ENCODE assay signal across 18 cellular contexts in genomic region chr15:31463521-31464102, GRCh38.
DNase-seq lines count a peak whose midpoint lies in the region; ATAC-seq and TF ChIP-seq lines count a peak whose summit lies in the region.
"Had no signal": no experiment of that assay in that cellular context is flagged by ENCODE, and none has a peak within 500 bp of the region (broad histone marks: within the 10 kb centered on the region; RNA-seq: fewer than 3 reads in every experiment).

No MANE protein-coding gene starts in this region.

- TF ChIP-seq CTCF in Peyer's patch (IDR thresholded peaks at IDR 0.05) = no peak
- no peak for TF ChIP-seq CTCF in lower leg skin (IDR thresholded peaks at IDR 0.05)
- no peak for TF ChIP-seq CTCF in suprapubic skin (IDR thresholded peaks at IDR 0.05)

- no peaks in the 10 kb centered on the region for H3K36me3 Mint-ChIP-seq in activated T-cell treated with anti-CD3 and anti-CD28 coated beads, Interleukin-2, amount 50 U/mL, for 24 hours (ENCODE audit: low read depth)
- H3K36me3 Mint-ChIP-seq in activated T-cell treated with anti-CD3 and anti-CD28 coated beads, Interleukin-2, amount 50 U/mL, for 4 hours (ENCODE audit: insufficient read depth) = no peaks in the 10 kb centered on the region
- H3K36me3 Mint-ChIP-seq in T-cell = no peaks in the 10 kb centered on the region

- 53 to 55% methylated on average over 8 of the region's 8 CpGs for WGBS in lower leg skin, 2 donors
- 60% methylated on average over 8 of the region's 8 CpGs for WGBS in suprapubic skin

- H3K4me1 ChIP-seq in Peyer's patch (peaks cover 0 to 20% (median 4%) of the 10 kb centered on the region in 4 donors), suprapubic skin (peaks cover 55% of the 10 kb centered on the region)

- no peaks in the 10 kb centered on the region for H3K27me3 Mint-ChIP-seq in activated T-cell treated with anti-CD3 and anti-CD28 coated beads, Interleukin-2, amount 50 U/mL, for 24 hours
- no peaks in the 10 kb centered on the region for H3K27me3 Mint-ChIP-seq in activated T-cell treated with anti-CD3 and anti-CD28 coated beads, Interleukin-2, amount 50 U/mL, for 4 hours (ENCODE audit: low read depth)
- H3K27me3 Mint-ChIP-seq in T-cell = no peaks in the 10 kb centered on the region
- H3K27me3 Mint-ChIP-seq: CD4-positive, alpha-beta T cell had no signal

- H3K27me3 ChIP-seq in Peyer's patch = no peaks in the 10 kb centered on the region
- H3K27me3 ChIP-seq in suprapubic skin = no peaks in the 10 kb centered on the region

- CTCF ChIA-PET in T-cell (lab: Charles Lee) = no interaction called here

- H3K36me3 ChIP-seq in Peyer's patch (no peaks in the 10 kb centered on the region), suprapubic skin (no peaks in the 10 kb centered on the region)

- peak overlapping the region in 3 of 4 donors; percentile 73 to 94 (median 92) for H3K27ac ChIP-seq in Peyer's patch
- no peak overlapping the region for H3K27ac ChIP-seq in suprapubic skin

- H3K4me1 Mint-ChIP-seq in activated T-cell treated with anti-CD3 and anti-CD28 coated beads, Interleukin-2, amount 50 U/mL, for 24 hours (ENCODE audit: low read depth) = peaks cover 27% of the 10 kb centered on the region
- peaks cover 17% of the 10 kb centered on the region for H3K4me1 Mint-ChIP-seq in activated T-cell treated with anti-CD3 and anti-CD28 coated beads, Interleukin-2, amount 50 U/mL, for 4 hours (ENCODE audit: low read depth)
- H3K4me1 Mint-ChIP-seq in T-cell = peaks cover 10 to 20% (median 11%) of the 10 kb centered on the region in 3 donors
- H3K4me1 Mint-ChIP-seq: GM23338 had no signal

- DNase-seq in activated T-cell treated with anti-CD3 and anti-CD28 coated beads, Interleukin-2, amount 50 U/mL, for 24 hours = peak; percentile 24
- no peak for DNase-seq in activated T-cell treated with anti-CD3 and anti-CD28 coated beads, Interleukin-2, amount 50 U/mL, for 4 hours
- DNase-seq in Peyer's patch = peak in 1 of 3 donors; percentile 43
- DNase-seq in lower leg skin (ENCODE audit: low spot score in 2 of 2) = peak; percentile 9 to 76
- peak; percentile 4 to 24 for DNase-seq in suprapubic skin (ENCODE audit: low spot score in 2 of 2)
- DNase-seq in T-cell = no peak
- DNase-seq: CD4-positive, alpha-beta T cell; DND-41; GF-D8; NCI-H1048; NCI-H2107; NCI-H345; SHP77 had no signal

- TF ChIP-seq EP300 in suprapubic skin (IDR thresholded peaks at IDR 0.05) = no peak

- TF ChIP-seq POLR2A in Peyer's patch (IDR thresholded peaks at IDR 0.05) (no peak), lower leg skin (IDR thresholded peaks at IDR 0.05) (no peak), suprapubic skin (IDR thresholded peaks at IDR 0.05) (no peak)

- H3K27ac Mint-ChIP-seq in activated T-cell treated with anti-CD3 and anti-CD28 coated beads, Interleukin-2, amount 50 U/mL, for 24 hours = no peak overlapping the region
- H3K27ac Mint-ChIP-seq in T-cell = no peak overlapping the region
- H3K27ac Mint-ChIP-seq: CD4-positive, alpha-beta T cell; GM23338 had no signal

- intact Hi-C loops in lower leg skin (cut with DNase I; ENCODE audit: low total_unique reads) = no loop called here

- H3K9me3 ChIP-seq in Peyer's patch (no peaks in the 10 kb centered on the region), suprapubic skin (no peaks in the 10 kb centered on the region)

- H3K9me3 Mint-ChIP-seq in activated T-cell treated with anti-CD3 and anti-CD28 coated beads, Interleukin-2, amount 50 U/mL, for 24 hours = no peaks in the 10 kb centered on the region
- no peaks in the 10 kb centered on the region for H3K9me3 Mint-ChIP-seq in activated T-cell treated with anti-CD3 and anti-CD28 coated beads, Interleukin-2, amount 50 U/mL, for 4 hours
- H3K9me3 Mint-ChIP-seq in T-cell = no peaks in the 10 kb centered on the region
- H3K9me3 Mint-ChIP-seq: CD4-positive, alpha-beta T cell; GM23338 had no signal

- H3K4me3 ChIP-seq in Peyer's patch = no peak overlapping the region
- no peak overlapping the region for H3K4me3 ChIP-seq in lower leg skin (ENCODE audit: low read depth, poor library complexity, severe bottlenecking)
- H3K4me3 ChIP-seq in suprapubic skin = no peak overlapping the region
- H3K4me3 ChIP-seq: GM23338, K562 had no signal

- POLR2A ChIA-PET in T-cell (lab: Charles Lee) = interaction anchor here in 1 of 2 donors (0.6 kb wide), 1 partner anchor 219 kb away, joined by 3 read pairs; no protein-coding TSS in a partner anchor

- no peak overlapping the region for H3K4me3 Mint-ChIP-seq in activated T-cell treated with anti-CD3 and anti-CD28 coated beads, Interleukin-2, amount 50 U/mL, for 24 hours
- H3K4me3 Mint-ChIP-seq in activated T-cell treated with anti-CD3 and anti-CD28 coated beads, Interleukin-2, amount 50 U/mL, for 4 hours = no peak overlapping the region
- no peak overlapping the region for H3K4me3 Mint-ChIP-seq in T-cell
- H3K4me3 Mint-ChIP-seq: CD4-positive, alpha-beta T cell; GM23338 had no signal

- no peak for ATAC-seq in activated T-cell treated with anti-CD3 and anti-CD28 coated beads, Interleukin-2, amount 50 U/mL, for 4 hours
- ATAC-seq in T-cell (replicated peaks in 1 of 4) (no peak), GM19455 (IDR thresholded peaks at IDR 0.05; ENCODE audit: unreplicated experiment) (no peak), HG03565 (IDR thresholded peaks at IDR 0.05; ENCODE audit: unreplicated experiment) (no peak)
- ATAC-seq: GM23338, K562, Panc1 had no signal

Comparison
In these comparisons a context has a peak if more than half of its experiments do, and no peak if none do; other contexts are left out.
1. DNase-seq: peak in activated T-cell treated with anti-CD3 and anti-CD28 coated beads, Interleukin-2, amount 50 U/mL, for 24 hours (single experiment), lower leg skin (2 of 2) and suprapubic skin (2 of 2); none in activated T-cell treated with anti-CD3 and anti-CD28 coated beads, Interleukin-2, amount 50 U/mL, for 4 hours (single experiment) and T-cell (0 of 34).